ENCODE assay signal across 1 cellular context in the genomic region with DNA sequence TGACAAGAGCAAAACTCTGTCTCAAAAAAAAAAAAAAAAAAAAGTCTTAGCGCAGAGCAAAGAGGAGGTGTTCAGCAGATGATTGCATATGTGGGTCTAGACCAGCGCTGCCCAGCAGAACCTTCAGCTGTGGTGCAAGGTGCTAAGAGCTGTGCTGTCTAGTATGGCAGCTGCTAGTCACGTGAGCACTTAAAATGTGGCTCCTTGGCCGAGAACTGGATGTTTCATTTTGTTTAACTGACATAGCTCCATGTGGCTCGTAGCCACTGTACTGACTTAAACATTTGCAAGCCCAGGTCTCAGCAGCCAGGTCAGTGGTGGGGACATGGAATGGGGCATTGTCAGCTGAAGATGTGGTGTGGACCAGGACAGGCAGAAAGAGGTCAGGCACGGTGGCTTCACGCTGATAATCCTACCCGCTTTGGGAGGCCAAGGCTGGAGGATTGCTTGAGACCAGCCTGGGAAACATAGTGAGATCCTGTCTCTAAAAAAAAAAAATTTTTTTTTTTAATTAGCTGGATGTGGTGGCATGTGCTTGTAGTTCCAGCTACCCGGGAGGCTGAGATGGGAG.
TF ChIP-seq lines count a peak whose summit lies in the region.

No MANE protein-coding gene starts in this region.

TF ChIP-seq in K562, 482 proteins besides CTCF, POLR2A, EP300 and RAD21:
- TF ChIP-seq HMGN3 (IDR thresholded peaks at IDR 0.05; ENCODE audit: borderline replicate concordance, extremely low read depth, insufficient read length, low read depth, low read length), result no peak
- no peak for TF ChIP-seq ESRRA (IDR thresholded peaks at IDR 0.05; ENCODE audit: borderline replicate concordance, low read depth)
- TF ChIP-seq, protein P1, sequence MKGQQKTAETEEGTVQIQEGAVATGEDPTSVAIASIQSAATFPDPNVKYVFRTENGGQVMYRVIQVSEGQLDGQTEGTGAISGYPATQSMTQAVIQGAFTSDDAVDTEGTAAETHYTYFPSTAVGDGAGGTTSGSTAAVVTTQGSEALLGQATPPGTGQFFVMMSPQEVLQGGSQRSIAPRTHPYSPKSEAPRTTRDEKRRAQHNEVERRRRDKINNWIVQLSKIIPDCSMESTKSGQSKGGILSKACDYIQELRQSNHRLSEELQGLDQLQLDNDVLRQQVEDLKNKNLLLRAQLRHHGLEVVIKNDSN (CRISPR knock-in tag; IDR thresholded peaks at IDR 0.05), result peak; percentile 77
- TF ChIP-seq BHLHE40 (IDR thresholded peaks at IDR 0.05; ENCODE audit: low read length), result peak; percentile 72
- no peak for TF ChIP-seq CREBBP (IDR thresholded peaks at IDR 0.05; ENCODE audit: low read depth, low read length)
- TF ChIP-seq, protein P2, sequence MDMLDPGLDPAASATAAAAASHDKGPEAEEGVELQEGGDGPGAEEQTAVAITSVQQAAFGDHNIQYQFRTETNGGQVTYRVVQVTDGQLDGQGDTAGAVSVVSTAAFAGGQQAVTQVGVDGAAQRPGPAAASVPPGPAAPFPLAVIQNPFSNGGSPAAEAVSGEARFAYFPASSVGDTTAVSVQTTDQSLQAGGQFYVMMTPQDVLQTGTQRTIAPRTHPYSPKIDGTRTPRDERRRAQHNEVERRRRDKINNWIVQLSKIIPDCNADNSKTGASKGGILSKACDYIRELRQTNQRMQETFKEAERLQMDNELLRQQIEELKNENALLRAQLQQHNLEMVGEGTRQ (CRISPR knock-in tag; IDR thresholded peaks at IDR 0.05), result peak; percentile 65
- TF ChIP-seq, protein P3, sequence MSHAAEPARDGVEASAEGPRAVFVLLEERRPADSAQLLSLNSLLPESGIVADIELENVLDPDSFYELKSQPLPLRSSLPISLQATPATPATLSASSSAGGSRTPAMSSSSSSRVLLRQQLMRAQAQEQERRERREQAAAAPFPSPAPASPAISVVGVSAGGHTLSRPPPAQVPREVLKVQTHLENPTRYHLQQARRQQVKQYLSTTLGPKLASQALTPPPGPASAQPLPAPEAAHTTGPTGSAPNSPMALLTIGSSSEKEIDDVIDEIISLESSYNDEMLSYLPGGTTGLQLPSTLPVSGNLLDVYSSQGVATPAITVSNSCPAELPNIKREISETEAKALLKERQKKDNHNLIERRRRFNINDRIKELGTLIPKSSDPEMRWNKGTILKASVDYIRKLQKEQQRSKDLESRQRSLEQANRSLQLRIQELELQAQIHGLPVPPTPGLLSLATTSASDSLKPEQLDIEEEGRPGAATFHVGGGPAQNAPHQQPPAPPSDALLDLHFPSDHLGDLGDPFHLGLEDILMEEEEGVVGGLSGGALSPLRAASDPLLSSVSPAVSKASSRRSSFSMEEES (CRISPR knock-in tag; IDR thresholded peaks at IDR 0.05), result peak; percentile 73
- no peak for TF ChIP-seq NFRKB (IDR thresholded peaks at IDR 0.05; ENCODE audit: low read depth)
- TF ChIP-seq RAD51 (IDR thresholded peaks at IDR 0.05; ENCODE audit: borderline replicate concordance, low read depth), result peak; percentile 58
- TF ChIP-seq CREM (IDR thresholded peaks at IDR 0.05; ENCODE audit: low read depth), result no peak
